In the genomic region with DNA sequence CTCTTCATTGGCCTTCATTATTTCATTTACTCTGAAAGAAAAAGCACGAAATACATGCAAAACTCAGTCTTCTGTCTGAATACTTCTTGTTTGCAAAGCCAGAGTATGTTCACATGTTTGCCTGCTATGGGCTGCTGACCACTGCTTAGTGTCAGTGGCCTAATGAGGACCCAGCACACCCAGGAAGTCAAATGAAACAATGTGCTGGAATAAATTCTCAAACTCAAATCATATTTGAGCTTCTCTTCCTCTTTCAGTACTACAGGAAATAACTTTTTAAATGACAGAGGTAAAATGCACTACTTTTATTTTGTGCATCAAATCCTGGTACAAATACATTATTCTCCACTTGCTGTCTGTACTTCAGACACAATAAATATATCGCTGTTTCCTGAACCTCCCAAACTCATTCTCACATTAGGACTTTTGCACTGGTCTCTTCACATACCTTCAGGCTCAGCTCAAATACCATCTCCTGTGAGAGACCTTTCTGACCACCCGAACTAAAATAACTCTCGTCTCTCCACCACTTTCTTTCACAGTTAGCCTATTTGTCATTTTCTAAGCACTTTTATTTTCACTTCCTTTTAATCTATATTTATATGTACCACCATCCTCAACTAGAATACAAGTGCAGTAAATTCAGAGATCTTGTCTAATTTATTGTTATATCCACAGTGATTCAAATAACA, we compare ENCODE assay signal across 12 cellular contexts.
DNase-seq lines count a peak whose midpoint lies in the region; ATAC-seq lines count a peak whose summit lies in the region.
"Had no signal": no experiment of that assay in that cellular context is flagged by ENCODE, and none has a peak within 500 bp of the region (broad histone marks: within the 10 kb centered on the region; RNA-seq: fewer than 3 reads in every experiment).

No MANE protein-coding gene starts in this region.

- peak overlapping the region; percentile 61 to 90 (median 77) for H3K4me3 Mint-ChIP-seq in naive B cell
- H3K4me3 Mint-ChIP-seq: neural crest cell had no signal

- peak; percentile 17 for DNase-seq in naive B cell
- no peak for DNase-seq in C1 segment of cervical spinal cord (lab: John Stamatoyannopoulos, UW)
- no peak for DNase-seq in NK-92 (lab: John Stamatoyannopoulos, UW; ENCODE audit: unreplicated experiment)
- DNase-seq: activated CD4-positive, alpha-beta T cell treated with anti-CD3 and anti-CD28 coated beads, Interleukin-2, amount 50 U/mL, for 48 hours; amniotic stem cell; NCI-H1694; SHP77 treated with DMSO at 0.1 percent for 48 hours had no signal

- H3K9me3 Mint-ChIP-seq in naive B cell = no peaks in the 10 kb centered on the region

- peaks cover 8 to 19% (median 11%) of the 10 kb centered on the region in 3 donors for H3K4me1 Mint-ChIP-seq in naive B cell

- H3K36me3 Mint-ChIP-seq in naive B cell = no peaks in the 10 kb centered on the region

- H3K27me3 Mint-ChIP-seq in naive B cell = no peaks in the 10 kb centered on the region

- ATAC-seq in GM18907 (IDR thresholded peaks at IDR 0.05; ENCODE audit: unreplicated experiment) (peak; percentile 88), GM21825 (IDR thresholded peaks at IDR 0.05; ENCODE audit: unreplicated experiment) (peak; percentile 92), HG03354 (IDR thresholded peaks at IDR 0.05; ENCODE audit: poor library complexity, severe bottlenecking, unreplicated experiment) (peak; percentile 87), naive B cell (ENCODE audit: low read depth in 2 of 2) (peak; percentile 58 to 81)
- ATAC-seq in activated CD4-positive, CD25-positive, alpha-beta regulatory T cell treated with anti-CD3 and anti-CD28 coated beads, Interleukin-2, amount 50 U/mL, for 24 hours = no peak

- H3K27ac Mint-ChIP-seq in naive B cell = peak overlapping the region; percentile 69 to 92 (median 82)

Comparison
In these comparisons a context has a peak if more than half of its experiments do, and no peak if none do; other contexts are left out.
1. ATAC-seq: peak in GM18907 (single experiment), GM21825 (single experiment), HG03354 (single experiment) and naive B cell (2 of 2); none in activated CD4-positive, CD25-positive, alpha-beta regulatory T cell treated with anti-CD3 and anti-CD28 coated beads, Interleukin-2, amount 50 U/mL, for 24 hours (0 of 2).